In genomic region chr5:76482961-76483360, GRCh38 we compare ENCODE assay signal across 1 cellular context.
TF ChIP-seq lines count a peak whose summit lies in the region.

No MANE protein-coding gene starts in this region.

TF ChIP-seq in GM23338, 12 proteins besides CTCF, POLR2A, EP300 and RAD21 (continued from another document):
- TF ChIP-seq REST (IDR thresholded peaks at IDR 0.05; ENCODE audit: unreplicated experiment) (no peak), ETS1 (IDR thresholded peaks at IDR 0.05) (no peak), STAT1 (IDR thresholded peaks at IDR 0.05; ENCODE audit: unreplicated experiment) (no peak), ZNF114 (CRISPR knock-in tag; IDR thresholded peaks at IDR 0.05) (no peak)
TF ChIP-seq in GM23338: peak in this region for 0.
